1 cellular context compared by ENCODE assay signal in genomic region chr9:113011911-113012381, GRCh38.
TF ChIP-seq lines count a peak whose summit lies in the region.

ZNF883 (minus strand) TSS chr9:113012192.

TF ChIP-seq in HepG2, 621 proteins besides CTCF, POLR2A, EP300 and RAD21 (continued from another document and continues in another):
- no peak for TF ChIP-seq ZXDC (CRISPR knock-in tag; IDR thresholded peaks at IDR 0.05)
- 0 out of 2 replicates have a peak, but pooled peaks have one; percentile 44 for TF ChIP-seq ZNF547 (CRISPR knock-in tag; IDR thresholded peaks at IDR 0.05)
- TF ChIP-seq ZNF552 (CRISPR knock-in tag; IDR thresholded peaks at IDR 0.05; ENCODE audit: borderline replicate concordance): no peak
- TF ChIP-seq ZSCAN12 (CRISPR knock-in tag; IDR thresholded peaks at IDR 0.05): no peak
- TF ChIP-seq ZNF609 (CRISPR knock-in tag; IDR thresholded peaks at IDR 0.05; ENCODE audit: borderline replicate concordance): no peak
- TF ChIP-seq, protein P1, sequence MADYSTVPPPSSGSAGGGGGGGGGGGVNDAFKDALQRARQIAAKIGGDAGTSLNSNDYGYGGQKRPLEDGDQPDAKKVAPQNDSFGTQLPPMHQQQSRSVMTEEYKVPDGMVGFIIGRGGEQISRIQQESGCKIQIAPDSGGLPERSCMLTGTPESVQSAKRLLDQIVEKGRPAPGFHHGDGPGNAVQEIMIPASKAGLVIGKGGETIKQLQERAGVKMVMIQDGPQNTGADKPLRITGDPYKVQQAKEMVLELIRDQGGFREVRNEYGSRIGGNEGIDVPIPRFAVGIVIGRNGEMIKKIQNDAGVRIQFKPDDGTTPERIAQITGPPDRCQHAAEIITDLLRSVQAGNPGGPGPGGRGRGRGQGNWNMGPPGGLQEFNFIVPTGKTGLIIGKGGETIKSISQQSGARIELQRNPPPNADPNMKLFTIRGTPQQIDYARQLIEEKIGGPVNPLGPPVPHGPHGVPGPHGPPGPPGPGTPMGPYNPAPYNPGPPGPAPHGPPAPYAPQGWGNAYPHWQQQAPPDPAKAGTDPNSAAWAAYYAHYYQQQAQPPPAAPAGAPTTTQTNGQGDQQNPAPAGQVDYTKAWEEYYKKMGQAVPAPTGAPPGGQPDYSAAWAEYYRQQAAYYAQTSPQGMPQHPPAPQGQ (CRISPR knock-in tag; IDR thresholded peaks at IDR 0.05; ENCODE audit: borderline replicate concordance): no peak
- TF ChIP-seq KLF9 (CRISPR knock-in tag; IDR thresholded peaks at IDR 0.05; ENCODE audit: low read depth): no peak
- no peak for TF ChIP-seq ZNF530 (CRISPR knock-in tag; IDR thresholded peaks at IDR 0.05; ENCODE audit: low read depth)
- TF ChIP-seq ETV5 (CRISPR knock-in tag; IDR thresholded peaks at IDR 0.05; ENCODE audit: borderline replicate concordance): no peak
- TF ChIP-seq ZNF276 (CRISPR knock-in tag; IDR thresholded peaks at IDR 0.05; ENCODE audit: low read depth): 0 out of 2 replicates have a peak, but pooled peaks have one; percentile 44
- TF ChIP-seq IKZF1 (IDR thresholded peaks at IDR 0.05): no peak
- TF ChIP-seq NCOR1 (IDR thresholded peaks at IDR 0.05; ENCODE audit: borderline replicate concordance, low read length): no peak
- TF ChIP-seq DPF2 (CRISPR knock-in tag; IDR thresholded peaks at IDR 0.05; ENCODE audit: borderline replicate concordance, low read depth): no peak
- 0 out of 2 replicates have a peak, but pooled peaks have one; percentile 36 for TF ChIP-seq RXRA (CRISPR knock-in tag; IDR thresholded peaks at IDR 0.05)
- no peak for TF ChIP-seq PRDM10 (CRISPR knock-in tag; IDR thresholded peaks at IDR 0.05; ENCODE audit: low read depth)
- TF ChIP-seq ZNF674 (CRISPR knock-in tag; IDR thresholded peaks at IDR 0.05; ENCODE audit: low read depth): no peak
- TF ChIP-seq NFYB (CRISPR knock-in tag; IDR thresholded peaks at IDR 0.05): 0 out of 2 replicates have a peak, but pooled peaks have one; percentile 27
- TF ChIP-seq CC2D1A (CRISPR knock-in tag; IDR thresholded peaks at IDR 0.05): no peak
- TF ChIP-seq HOXA5 (CRISPR knock-in tag; IDR thresholded peaks at IDR 0.05): no peak
- TF ChIP-seq HNRNPLL (IDR thresholded peaks at IDR 0.05; ENCODE audit: low read depth, low read length, poor library complexity, severe bottlenecking): peak; percentile 27
- TF ChIP-seq KLF12 (CRISPR knock-in tag; IDR thresholded peaks at IDR 0.05; ENCODE audit: borderline replicate concordance): no peak
- TF ChIP-seq ZBTB14 (CRISPR knock-in tag; IDR thresholded peaks at IDR 0.05): no peak
- TF ChIP-seq, protein P2, sequence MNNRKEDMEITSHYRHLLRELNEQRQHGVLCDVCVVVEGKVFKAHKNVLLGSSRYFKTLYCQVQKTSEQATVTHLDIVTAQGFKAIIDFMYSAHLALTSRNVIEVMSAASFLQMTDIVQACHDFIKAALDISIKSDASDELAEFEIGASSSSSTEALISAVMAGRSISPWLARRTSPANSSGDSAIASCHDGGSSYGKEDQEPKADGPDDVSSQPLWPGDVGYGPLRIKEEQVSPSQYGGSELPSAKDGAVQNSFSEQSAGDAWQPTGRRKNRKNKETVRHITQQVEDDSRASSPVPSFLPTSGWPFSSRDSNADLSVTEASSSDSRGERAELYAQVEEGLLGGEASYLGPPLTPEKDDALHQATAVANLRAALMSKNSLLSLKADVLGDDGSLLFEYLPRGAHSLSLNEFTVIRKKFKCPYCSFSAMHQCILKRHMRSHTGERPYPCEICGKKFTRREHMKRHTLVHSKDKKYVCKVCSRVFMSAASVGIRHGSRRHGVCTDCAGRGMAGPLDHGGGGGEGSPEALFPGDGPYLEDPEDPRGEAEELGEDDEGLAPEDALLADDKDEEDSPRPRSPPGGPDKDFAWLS (CRISPR knock-in tag; IDR thresholded peaks at IDR 0.05; ENCODE audit: borderline replicate concordance): no peak
- TF ChIP-seq ZNF784 (CRISPR knock-in tag; IDR thresholded peaks at IDR 0.05; ENCODE audit: borderline replicate concordance): no peak
- TF ChIP-seq SAP130 (CRISPR knock-in tag; IDR thresholded peaks at IDR 0.05; ENCODE audit: low read depth): peak; percentile 78
- TF ChIP-seq HMGA1 (CRISPR knock-in tag; conservative IDR thresholded peaks at IDR 0.05): no peak
- no peak for TF ChIP-seq ZNF484 (CRISPR knock-in tag; IDR thresholded peaks at IDR 0.05; ENCODE audit: borderline replicate concordance, low read depth)
- no peak for TF ChIP-seq MLXIP (CRISPR knock-in tag; IDR thresholded peaks at IDR 0.05; ENCODE audit: borderline replicate concordance)
